Comparison of ENCODE assay signal across 8 cellular contexts in the genomic region with DNA sequence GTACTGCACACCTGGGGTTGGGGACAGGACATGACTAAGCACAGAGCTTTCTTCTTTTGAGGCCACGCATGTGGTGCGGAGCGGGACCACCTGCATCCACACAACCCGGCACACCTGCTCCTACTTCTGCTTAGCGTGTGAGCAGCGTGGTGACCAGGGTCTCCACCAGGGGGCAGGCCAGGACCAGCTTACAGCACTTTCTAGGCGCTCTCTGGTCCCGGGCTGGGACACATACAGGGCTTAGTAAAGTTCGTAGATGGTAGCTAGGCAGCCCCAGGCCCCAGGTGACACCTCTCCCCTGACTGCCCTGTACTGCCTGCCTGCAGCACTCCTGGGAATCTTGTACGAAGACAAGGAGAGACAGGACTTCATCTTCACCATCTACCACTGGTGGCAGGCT.
DNase-seq lines count a peak whose midpoint lies in the region; ATAC-seq and TF ChIP-seq lines count a peak whose summit lies in the region.
"Not testable (repeated sequence)": the region's sequence is repeated elsewhere in the genome, so short reads cannot be mapped to it uniquely, and the experiment has no call there.

No MANE protein-coding gene starts in this region.

- H4K20me1 ChIP-seq in DND-41 (ENCODE audit: insufficient read depth, low read length), result not testable (repeated sequence)

- H3K36me3 ChIP-seq in DND-41 (ENCODE audit: insufficient read depth, low read length); colonic mucosa; iPS DF 6.9 (ENCODE audit: control insufficient read depth, insufficient read depth, low read length); stomach: not testable (repeated sequence)

- not testable (repeated sequence) for H3K9me3 ChIP-seq in DND-41 (ENCODE audit: insufficient read depth, low read length, severe bottlenecking); colonic mucosa; iPS DF 6.9 (ENCODE audit: control insufficient read depth, insufficient read depth, low read length); stomach

- TF ChIP-seq EP300 in stomach (IDR thresholded peaks at IDR 0.05), result not testable (repeated sequence)

- intact Hi-C loops in colonic mucosa (cut with DNase I); posterior cingulate gyrus (cut with DNase I); stomach (cut with DNase I; ENCODE audit: low total_unique reads): not testable (repeated sequence)

- not testable (repeated sequence) for H3K27ac ChIP-seq in DND-41 (ENCODE audit: low read length); colonic mucosa; iPS DF 6.9 (ENCODE audit: low read length); stomach

- H3K27me3 ChIP-seq in DND-41 (ENCODE audit: insufficient read depth, low read length, poor library complexity); colonic mucosa; iPS DF 6.9 (ENCODE audit: control insufficient read depth, insufficient read depth, low read length): not testable (repeated sequence)
- H3K27me3 ChIP-seq in stomach, result peaks cover 0 to 81% (median 16%) of the 10 kb centered on the region in 3 donors

- DNase-seq in DND-41 (peak; percentile 64), Kasumi-1 (lab: John Stamatoyannopoulos, UW) (peak; percentile 37 to 44), RKO (ENCODE audit: low spot score) (peak; percentile 40), colonic mucosa (peak; percentile 80), iPS DF 6.9 (ENCODE audit: low read depth, low spot score) (peak; percentile 37), posterior cingulate gyrus (peak; percentile 45 to 95 (median 73)), stomach (peak; percentile 77)
- peak; percentile 2 to 50 (median 20) for DNase-seq in activated CD8-positive, alpha-beta memory T cell treated with anti-CD3 and anti-CD28 coated beads for 48 hours (ENCODE audit: low read depth in 2 of 3, low spot score in 2 of 3)

- TF ChIP-seq CTCF in DND-41 (IDR thresholded peaks at IDR 0.05; ENCODE audit: borderline replicate concordance, extremely low read depth, low read length, poor library complexity, severe bottlenecking), result peak; percentile 58
- peak; percentile 28 for TF ChIP-seq CTCF in colonic mucosa (IDR thresholded peaks at IDR 0.05)
- peak in 3 of 7 experiments; percentile 18 to 37 (median 21) for TF ChIP-seq CTCF in stomach (IDR thresholded peaks at IDR 0.05)

- not testable (repeated sequence) for H3K4me1 ChIP-seq in DND-41 (ENCODE audit: insufficient read depth, low read length); colonic mucosa; iPS DF 6.9 (ENCODE audit: control insufficient read depth, insufficient read depth, low read length)
- peaks cover 0 to 14% (median 12%) of the 10 kb centered on the region in 4 donors for H3K4me1 ChIP-seq in stomach

- H3K4me2 ChIP-seq in DND-41 (ENCODE audit: insufficient read depth, low read length), result not testable (repeated sequence)

- H2AFZ ChIP-seq in DND-41 (ENCODE audit: low read depth, low read length), result not testable (repeated sequence)

- H3K79me2 ChIP-seq in DND-41 (ENCODE audit: insufficient read depth, low read length), result not testable (repeated sequence)

- WGBS in iPS DF 6.9 (ENCODE audit: insufficient coverage, insufficient read length), result no CpG with 5 or more reads among the region's 10 CpGs
- 8 to 22% (median 9%) methylated on average over 6 to 10 of the region's 10 CpGs for WGBS in stomach, 5 donors

- not testable (repeated sequence) for H3K9ac ChIP-seq in DND-41 (ENCODE audit: low read depth, low read length); colonic mucosa (ENCODE audit: low read depth in 2 of 2, low read length in 2 of 2)

- TF ChIP-seq POLR2A in stomach (IDR thresholded peaks at IDR 0.05), result not testable (repeated sequence)

- not testable (repeated sequence) for H3K4me3 ChIP-seq in DND-41 (ENCODE audit: low read depth in 1 of 2, low read length in 2 of 2); colonic mucosa; iPS DF 6.9 (ENCODE audit: low read length); stomach

- not testable (repeated sequence) for ATAC-seq in DND-41 (ENCODE audit: insufficient read depth, low read depth)

Comparison
In these comparisons a context has a peak if more than half of its experiments do, and no peak if none do; other contexts are left out.
1. DNase-seq: peak in every context shown above with its lines; median percentile 80 in colonic mucosa; 77 in stomach; 73 in posterior cingulate gyrus; 64 in DND-41; 40 in Kasumi-1; 40 in RKO; 37 in iPS DF 6.9; 20 in activated CD8-positive, alpha-beta memory T cell treated with anti-CD3 and anti-CD28 coated beads for 48 hours.